Comparison of ENCODE assay signal across 16 cellular contexts in genomic region chr7:157729566-157729965, GRCh38.
DNase-seq lines count a peak whose midpoint lies in the region; ATAC-seq and TF ChIP-seq lines count a peak whose summit lies in the region.
"Had no signal": no experiment of that assay in that cellular context is flagged by ENCODE, and none has a peak within 500 bp of the region (broad histone marks: within the 10 kb centered on the region; RNA-seq: fewer than 3 reads in every experiment).

No MANE protein-coding gene starts in this region.

- no peak overlapping the region for H3K4me3 ChIP-seq in naive thymus-derived CD4-positive, alpha-beta T cell (ENCODE audit: low read length)
- H3K4me3 ChIP-seq in ovary (no peak overlapping the region), GM23338 (no peak overlapping the region)
- H3K4me3 ChIP-seq: A549 had no signal

- H4K20me1 ChIP-seq in GM23338 (replicated peaks; ENCODE audit: insufficient read depth), result no peaks in the 10 kb centered on the region

- H3K4me1 Mint-ChIP-seq in naive thymus-derived CD4-positive, alpha-beta T cell, result peaks cover 0 to 2% (median 0%) of the 10 kb centered on the region in 7 donors
- no peaks in the 10 kb centered on the region for H3K4me1 Mint-ChIP-seq in GM23338

- TF ChIP-seq EP300 in ovary (IDR thresholded peaks at IDR 0.05), result no peak

- 74 to 78% (median 75%) methylated on average over 11 of the region's 11 CpGs for WGBS in ovary, 3 donors

- H3K4me2 ChIP-seq in GM23338, result no peak overlapping the region
- H3K4me2 ChIP-seq: A549, SK-N-SH had no signal

- intact Hi-C loops in naive thymus-derived CD4-positive, alpha-beta T cell (cut with micrococcal nuclease), result no loop called here
- intact Hi-C loops in ovary (cut with DNase I), result no loop called here

- H3F3A ChIP-seq in GM23338 (replicated peaks; ENCODE audit: low read depth), result no peaks in the 10 kb centered on the region

- H3K9me2 ChIP-seq in GM23338 (ENCODE audit: insufficient read depth), result no peaks in the 10 kb centered on the region
- H3K9me2 ChIP-seq: SK-N-SH had no signal

- no peaks in the 10 kb centered on the region for H3K36me3 Mint-ChIP-seq in naive thymus-derived CD4-positive, alpha-beta T cell
- H3K36me3 Mint-ChIP-seq in GM23338 (ENCODE audit: low read depth), result peaks cover 25% of the 10 kb centered on the region
- H3K36me3 Mint-ChIP-seq: CD8-positive, alpha-beta T cell had no signal

- no peaks in the 10 kb centered on the region for H3K4me1 ChIP-seq in naive thymus-derived CD4-positive, alpha-beta T cell (ENCODE audit: control insufficient read depth in 2 of 2, insufficient read depth in 2 of 2, low read length in 2 of 2)
- H3K4me1 ChIP-seq in ovary (ENCODE audit: insufficient read depth) (no peaks in the 10 kb centered on the region), GM23338 (ENCODE audit: insufficient read depth) (no peaks in the 10 kb centered on the region)
- H3K4me1 ChIP-seq: A549 had no signal

- no peak overlapping the region for H3K4me3 Mint-ChIP-seq in naive thymus-derived CD4-positive, alpha-beta T cell
- H3K4me3 Mint-ChIP-seq in GM23338, result no peak overlapping the region
- H3K4me3 Mint-ChIP-seq: CD8-positive, alpha-beta T cell had no signal

- TF ChIP-seq CTCF in C4-2B (conservative IDR thresholded peaks at IDR 0.05) (no peak; the same call in 1 of the 2 replicates), VCaP (conservative IDR thresholded peaks at IDR 0.05) (no peak; the same call in 1 of the 2 replicates), ovary (IDR thresholded peaks at IDR 0.05) (no peak), GM23338 (conservative IDR thresholded peaks at IDR 0.05; ENCODE audit: low read depth in 2 of 2) (no peak)

- H3K27me3 Mint-ChIP-seq in naive thymus-derived CD4-positive, alpha-beta T cell, result peaks cover 0 to 2% (median 0%) of the 10 kb centered on the region in 5 donors
- H3K27me3 Mint-ChIP-seq in GM23338 (ENCODE audit: insufficient read depth, low read depth, poor library complexity), result peaks cover 3% of the 10 kb centered on the region

- CTCF ChIA-PET in naive thymus-derived CD4-positive, alpha-beta T cell (lab: Charles Lee), result no interaction called here

- POLR2A ChIA-PET in naive thymus-derived CD4-positive, alpha-beta T cell (lab: Charles Lee), result no interaction called here

- peak; percentile 6 for ATAC-seq in naive thymus-derived CD4-positive, alpha-beta T cell
- ATAC-seq in GM23338, result no peak
- ATAC-seq: CD8-positive, alpha-beta T cell had no signal

- no peaks in the 10 kb centered on the region for H3K9me3 ChIP-seq in naive thymus-derived CD4-positive, alpha-beta T cell (ENCODE audit: control insufficient read depth in 2 of 3, low read length in 3 of 3)
- H3K9me3 ChIP-seq in ovary, result no peaks in the 10 kb centered on the region
- H3K9me3 ChIP-seq: A549, SK-N-SH had no signal

- no peaks in the 10 kb centered on the region for H3K79me2 ChIP-seq in GM23338 (replicated peaks; ENCODE audit: insufficient read depth)

- no peaks in the 10 kb centered on the region for H3K36me3 ChIP-seq in naive thymus-derived CD4-positive, alpha-beta T cell (ENCODE audit: control insufficient read depth in 2 of 3, insufficient read depth in 3 of 3, low read length in 3 of 3)
- H3K36me3 ChIP-seq in ovary (no peaks in the 10 kb centered on the region), GM23338 (ENCODE audit: insufficient read depth) (no peaks in the 10 kb centered on the region)

- H3K27me3 ChIP-seq in naive thymus-derived CD4-positive, alpha-beta T cell (ENCODE audit: control insufficient read depth in 2 of 2, insufficient read depth in 2 of 2, low read length in 2 of 2), result no peaks in the 10 kb centered on the region
- H3K27me3 ChIP-seq in ovary, result no peaks in the 10 kb centered on the region
- no peaks in the 10 kb centered on the region for H3K27me3 ChIP-seq in GM23338 (ENCODE audit: insufficient read depth)

- no peak overlapping the region for H2AFZ ChIP-seq in GM23338

- peak overlapping the region; percentile 32 for H3K27ac ChIP-seq in C4-2B
- H3K27ac ChIP-seq in VCaP, result peak overlapping the region; percentile 51; the same call in 1 of the 2 replicates
- no peak overlapping the region for H3K27ac ChIP-seq in naive thymus-derived CD4-positive, alpha-beta T cell (ENCODE audit: low read depth, low read length)
- no peak overlapping the region for H3K27ac ChIP-seq in ovary
- H3K27ac ChIP-seq in GM23338 (ENCODE audit: low read depth), result no peak overlapping the region
- H3K27ac ChIP-seq: A549 had no signal

- DNase-seq in HT-29 (ENCODE audit: low spot score), result peak; percentile 12
- DNase-seq in naive thymus-derived CD4-positive, alpha-beta T cell, result no peak
- DNase-seq in NCI-H2196 (lab: John Stamatoyannopoulos, UW; ENCODE audit: unreplicated experiment), result no peak
- no peak for DNase-seq in ovary
- no peak for DNase-seq in GM23338 (ENCODE audit: low spot score)
- DNase-seq: CD8-positive, alpha-beta T cell; DMS79 treated with DMSO at 0.1 percent for 48 hours; KG1; NCI-H1092; NCI-H146; NCI-H2081; SHP77 treated with DMSO at 0.1 percent for 48 hours; SK-N-SH had no signal

- no peak for TF ChIP-seq POLR2A in ovary (IDR thresholded peaks at IDR 0.05)

- H3K9me3 Mint-ChIP-seq in naive thymus-derived CD4-positive, alpha-beta T cell, result peaks cover 0 to 2% (median 0%) of the 10 kb centered on the region in 11 donors
- peaks cover 75% of the 10 kb centered on the region for H3K9me3 Mint-ChIP-seq in GM23338
- H3K9me3 Mint-ChIP-seq: CD8-positive, alpha-beta T cell had no signal

- H3K27ac Mint-ChIP-seq in naive thymus-derived CD4-positive, alpha-beta T cell, result no peak overlapping the region
- no peak overlapping the region for H3K27ac Mint-ChIP-seq in GM23338
- H3K27ac Mint-ChIP-seq: CD8-positive, alpha-beta T cell had no signal

TF ChIP-seq in GM23338, 12 proteins besides CTCF, POLR2A, EP300 and RAD21:
- TF ChIP-seq STAT1 (IDR thresholded peaks at IDR 0.05; ENCODE audit: unreplicated experiment), result no peak
- no peak for TF ChIP-seq JUNB (IDR thresholded peaks at IDR 0.05; ENCODE audit: unreplicated experiment)
- no peak for TF ChIP-seq REST (IDR thresholded peaks at IDR 0.05; ENCODE audit: unreplicated experiment)
- TF ChIP-seq ZNF331 (CRISPR knock-in tag; IDR thresholded peaks at IDR 0.05; ENCODE audit: low read depth), result no peak
- TF ChIP-seq POLR2AphosphoS5 (IDR thresholded peaks at IDR 0.05; ENCODE audit: low read depth), result no peak
TF ChIP-seq in GM23338: peak in this region for 0.

Comparison
In these comparisons a context has a peak if more than half of its experiments do, and no peak if none do; other contexts are left out.
1. H3K27ac ChIP-seq: peak in C4-2B (single experiment) and VCaP (single experiment); none in naive thymus-derived CD4-positive, alpha-beta T cell (single experiment), ovary (0 of 2) and GM23338 (single experiment).